ENCODE assay signal across 12 cellular contexts in genomic region chr2:238597638-238598528, GRCh38.
DNase-seq lines count a peak whose midpoint lies in the region; TF ChIP-seq lines count a peak whose summit lies in the region.
"Had no signal": no experiment of that assay in that cellular context is flagged by ENCODE, and none has a peak within 500 bp of the region (broad histone marks: within the 10 kb centered on the region; RNA-seq: fewer than 3 reads in every experiment).

No MANE protein-coding gene starts in this region.

- no peak for TF ChIP-seq EP300 in SK-N-SH (IDR thresholded peaks at IDR 0.05; ENCODE audit: borderline replicate concordance in 1 of 2, low read depth in 1 of 2, low read length in 1 of 2)

- H3K9ac ChIP-seq in GM23248, result peak overlapping the region; percentile 62
- no peak overlapping the region; the same call in 1 of the 2 replicates for H3K9ac ChIP-seq in SK-N-SH
- H3K9ac ChIP-seq in colonic mucosa (ENCODE audit: low read depth in 2 of 2, low read length in 2 of 2), result no peak overlapping the region
- H3K9ac ChIP-seq: BLaER1 had no signal

- TF ChIP-seq RAD21 in SK-N-SH (IDR thresholded peaks at IDR 0.05; ENCODE audit: low read length), result no peak

- DNase-seq in GM23248, result peak; percentile 15
- DNase-seq in SK-N-SH, result no peak
- no peak for DNase-seq in hepatocyte (ENCODE audit: low spot score)
- DNase-seq in substantia nigra (lab: John Stamatoyannopoulos, UW), result no peak
- no peak for DNase-seq in stimulated activated CD4-positive, alpha-beta T cell treated with anti-CD3 and anti-CD28 coated beads, Interleukin-4, amount 100 ng/mL, for 1 hour
- DNase-seq in activated naive CD4-positive, alpha-beta T cell treated with anti-CD3 and anti-CD28 coated beads, Interleukin-2, amount 50 U/mL, for 16 hours, result no peak
- DNase-seq in colonic mucosa, result no peak
- DNase-seq: activated CD8-positive, alpha-beta memory T cell treated with anti-CD3 and anti-CD28 coated beads, Interleukin-2, amount 10 ng/mL, durations not matched to agents 7 days and 5 days; Karpas-422; NCI-H187 treated with DMSO at 0.1 percent for 48 hours had no signal

- H3K4me3 ChIP-seq in GM23248, result peak overlapping the region; percentile 48; the same call in 1 of the 2 replicates
- H3K4me3 ChIP-seq in SK-N-SH (ENCODE audit: low read depth in 2 of 2, low read length in 1 of 2), result no peak overlapping the region
- H3K4me3 ChIP-seq in hepatocyte, result no peak overlapping the region
- no peak overlapping the region for H3K4me3 ChIP-seq in skin epidermis
- H3K4me3 ChIP-seq in colonic mucosa, result no peak overlapping the region
- H3K4me3 ChIP-seq: BLaER1 had no signal

- H3K4me1 ChIP-seq in GM23248 (ENCODE audit: insufficient read depth), result peaks cover 39% of the 10 kb centered on the region
- H3K4me1 ChIP-seq in SK-N-SH (ENCODE audit: control insufficient read depth in 1 of 2, insufficient read depth in 2 of 2, low read depth in 1 of 2, low read length in 1 of 2), result peaks cover 0 to 16% of the 10 kb centered on the region in 2 experiments; a peak in 2 of 4 replicates
- peaks cover 18% of the 10 kb centered on the region for H3K4me1 ChIP-seq in hepatocyte (ENCODE audit: insufficient read depth)
- no peaks in the 10 kb centered on the region for H3K4me1 ChIP-seq in colonic mucosa

- no peaks in the 10 kb centered on the region for H3K36me3 ChIP-seq in GM23248 (ENCODE audit: low read depth)
- no peaks in the 10 kb centered on the region for H3K36me3 ChIP-seq in SK-N-SH (replicated peaks in 1 of 2; ENCODE audit: control insufficient read depth in 1 of 2, insufficient read depth in 2 of 2, low read length in 1 of 2)
- no peaks in the 10 kb centered on the region for H3K36me3 ChIP-seq in hepatocyte (replicated peaks; ENCODE audit: insufficient read depth, low read depth)
- H3K36me3 ChIP-seq in colonic mucosa, result no peaks in the 10 kb centered on the region
- H3K36me3 ChIP-seq: BLaER1 had no signal

- H3K9me3 ChIP-seq in GM23248 (ENCODE audit: low read depth) (no peaks in the 10 kb centered on the region), SK-N-SH (peaks cover under 1% of the 10 kb centered on the region; the same call in 1 of the 2 replicates), hepatocyte (ENCODE audit: low read depth) (no peaks in the 10 kb centered on the region), colonic mucosa (no peaks in the 10 kb centered on the region)

- POLR2A ChIA-PET in SK-N-SH (lab: Yijun Ruan, JAX), result no interaction called here

- TF ChIP-seq CTCF in SK-N-SH (IDR thresholded peaks at IDR 0.05) (no peak), hepatocyte (IDR thresholded peaks at IDR 0.05; ENCODE audit: poor library complexity) (no peak), colonic mucosa (IDR thresholded peaks at IDR 0.05) (no peak)

- no peaks in the 10 kb centered on the region for H3K27me3 ChIP-seq in GM23248 (replicated peaks; ENCODE audit: insufficient read depth)
- no peaks in the 10 kb centered on the region for H3K27me3 ChIP-seq in SK-N-SH (ENCODE audit: insufficient read depth)
- no peaks in the 10 kb centered on the region for H3K27me3 ChIP-seq in hepatocyte
- H3K27me3 ChIP-seq in colonic mucosa, result no peaks in the 10 kb centered on the region
- H3K27me3 ChIP-seq: BLaER1 had no signal

- H4K20me1 ChIP-seq in GM23248 (ENCODE audit: insufficient read depth), result no peaks in the 10 kb centered on the region
- no peaks in the 10 kb centered on the region for H4K20me1 ChIP-seq in SK-N-SH (ENCODE audit: insufficient read depth)
- H4K20me1 ChIP-seq in hepatocyte (ENCODE audit: insufficient read depth, poor library complexity, severe bottlenecking), result no peaks in the 10 kb centered on the region
- H4K20me1 ChIP-seq: BLaER1 had no signal

- in situ Hi-C loops in GM23248 (cut with MboI), result no loop called here

- WGBS in GM23248 (ENCODE audit: low coverage in 1 of 2, low lambda C conversion rate in 2 of 2, missing lambda C conversion rate in 2 of 2), 2 experiments, result 77% methylated on average over 11 of the region's 11 CpGs
- 88% methylated on average over 11 of the region's 11 CpGs for WGBS in SK-N-SH (ENCODE audit: low lambda C conversion rate)
- 84% methylated on average over 11 of the region's 11 CpGs for WGBS in hepatocyte (ENCODE audit: low lambda C conversion rate, missing lambda C conversion rate)

- H3K4me2 ChIP-seq in GM23248 (ENCODE audit: unreplicated experiment), result peak overlapping the region; percentile 87
- peak overlapping the region; percentile 81 for H3K4me2 ChIP-seq in SK-N-SH
- H3K4me2 ChIP-seq in hepatocyte, result peak overlapping the region; percentile 23
- H3K4me2 ChIP-seq: BLaER1 had no signal

- no peaks in the 10 kb centered on the region for H3K9me2 ChIP-seq in GM23248 (ENCODE audit: insufficient read depth)
- H3K9me2 ChIP-seq in SK-N-SH, result no peaks in the 10 kb centered on the region
- no peaks in the 10 kb centered on the region for H3K9me2 ChIP-seq in hepatocyte (replicated peaks; ENCODE audit: insufficient read depth)

- H2AFZ ChIP-seq in GM23248 (no peak overlapping the region), SK-N-SH (ENCODE audit: low read depth) (peak overlapping the region; percentile 5; the same call in 1 of the 2 replicates), hepatocyte (no peak overlapping the region)

- H3F3A ChIP-seq in GM23248 (ENCODE audit: insufficient read depth) (peaks cover 24% of the 10 kb centered on the region), SK-N-SH (replicated peaks; ENCODE audit: insufficient read depth) (no peaks in the 10 kb centered on the region)

- H3K27ac ChIP-seq in GM23248, result peak overlapping the region; percentile 58
- peak overlapping the region; percentile 30 to 81; a peak in 3 of 4 replicates for H3K27ac ChIP-seq in SK-N-SH (ENCODE audit: low read depth in 2 of 2, low read length in 1 of 2)
- peak overlapping the region; percentile 58 for H3K27ac ChIP-seq in hepatocyte
- H3K27ac ChIP-seq in skin epidermis, result peak overlapping the region in 20 of 21 experiments; percentile 4 to 90 (median 73)
- no peak overlapping the region for H3K27ac ChIP-seq in substantia nigra (ENCODE audit: low read depth, low read length, poor library complexity, severe bottlenecking)
- no peak overlapping the region for H3K27ac ChIP-seq in colonic mucosa
- H3K27ac ChIP-seq: BLaER1 had no signal

- CTCF ChIA-PET in SK-N-SH (lab: Yijun Ruan, JAX), result no interaction called here

- H3K79me2 ChIP-seq in GM23248 (ENCODE audit: insufficient read depth) (no peaks in the 10 kb centered on the region), SK-N-SH (ENCODE audit: insufficient read depth) (no peaks in the 10 kb centered on the region), hepatocyte (no peaks in the 10 kb centered on the region)

- intact Hi-C loops in colonic mucosa (cut with DNase I), result no loop called here

TF ChIP-seq in SK-N-SH, 30 proteins besides CTCF, POLR2A, EP300 and RAD21 (continues in another document):
- TF ChIP-seq GABPA (IDR thresholded peaks at IDR 0.05; ENCODE audit: low read depth) (no peak), FOSL2 (IDR thresholded peaks at IDR 0.05; ENCODE audit: borderline replicate concordance, low read depth) (no peak), FOXM1 (IDR thresholded peaks at IDR 0.05; ENCODE audit: low read depth) (no peak), FOXJ3 (CRISPR knock-in tag; IDR thresholded peaks at IDR 0.05) (no peak), GATA2 (CRISPR knock-in tag; IDR thresholded peaks at IDR 0.05) (no peak), TCF12 (IDR thresholded peaks at IDR 0.05) (no peak), SMC3 (IDR thresholded peaks at IDR 0.05; ENCODE audit: low read depth, low read length) (no peak), YY1 (IDR thresholded peaks at IDR 0.05; ENCODE audit: low read depth) (no peak), RFX5 (IDR thresholded peaks at IDR 0.05; ENCODE audit: low read length) (no peak), MEF2A (IDR thresholded peaks at IDR 0.05; ENCODE audit: borderline replicate concordance, low read depth) (no peak), REST (IDR thresholded peaks at IDR 0.05; ENCODE audit: low read depth, low read length) (no peak)
- TF ChIP-seq, protein P1, sequence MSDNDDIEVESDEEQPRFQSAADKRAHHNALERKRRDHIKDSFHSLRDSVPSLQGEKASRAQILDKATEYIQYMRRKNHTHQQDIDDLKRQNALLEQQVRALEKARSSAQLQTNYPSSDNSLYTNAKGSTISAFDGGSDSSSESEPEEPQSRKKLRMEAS (IDR thresholded peaks at IDR 0.05; ENCODE audit: low read depth), result no peak
- TF ChIP-seq, protein P2, sequence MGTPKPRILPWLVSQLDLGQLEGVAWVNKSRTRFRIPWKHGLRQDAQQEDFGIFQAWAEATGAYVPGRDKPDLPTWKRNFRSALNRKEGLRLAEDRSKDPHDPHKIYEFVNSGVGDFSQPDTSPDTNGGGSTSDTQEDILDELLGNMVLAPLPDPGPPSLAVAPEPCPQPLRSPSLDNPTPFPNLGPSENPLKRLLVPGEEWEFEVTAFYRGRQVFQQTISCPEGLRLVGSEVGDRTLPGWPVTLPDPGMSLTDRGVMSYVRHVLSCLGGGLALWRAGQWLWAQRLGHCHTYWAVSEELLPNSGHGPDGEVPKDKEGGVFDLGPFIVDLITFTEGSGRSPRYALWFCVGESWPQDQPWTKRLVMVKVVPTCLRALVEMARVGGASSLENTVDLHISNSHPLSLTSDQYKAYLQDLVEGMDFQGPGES (IDR thresholded peaks at IDR 0.05; ENCODE audit: low read depth, low read length), result no peak

Comparison
In these comparisons a context has a peak if more than half of its experiments do, and no peak if none do; other contexts are left out.
1. H3K27ac ChIP-seq: peak in GM23248 (single experiment), SK-N-SH (2 of 2), hepatocyte (single experiment) and skin epidermis (20 of 21); none in substantia nigra (single experiment) and colonic mucosa (single experiment).
2. H3K4me2 ChIP-seq: peak in every context shown above with its lines; median percentile 87 in GM23248; 81 in SK-N-SH; 23 in hepatocyte.